ENCODE assay signal across 22 cellular contexts in genomic region chr6:53582963-53583362, GRCh38. TPM values are rescaled to one million over a fixed set of nuclear protein-coding genes. Genes with fewer than 3 reads are reported as not detected.
DNase-seq lines count a peak whose midpoint lies in the region; ATAC-seq and TF ChIP-seq lines count a peak whose summit lies in the region.
"Had no signal": no experiment of that assay in that cellular context is flagged by ENCODE, and none has a peak within 500 bp of the region (broad histone marks: within the 10 kb centered on the region; RNA-seq: fewer than 3 reads in every experiment).

No MANE protein-coding gene starts in this region.

- no peak for TF ChIP-seq CTCF in RWPE2 (IDR thresholded peaks at IDR 0.05; ENCODE audit: poor library complexity, severe bottlenecking)
- no peak for TF ChIP-seq CTCF in type B pancreatic cell (conservative IDR thresholded peaks at IDR 0.05)
- TF ChIP-seq CTCF in ovary (IDR thresholded peaks at IDR 0.05) = no peak
- TF ChIP-seq CTCF in suprapubic skin (IDR thresholded peaks at IDR 0.05) = no peak
- TF ChIP-seq CTCF in A673 (conservative IDR thresholded peaks at IDR 0.05; ENCODE audit: low read depth, low read length) = no peak

- no peak overlapping the region for H3K4me3 ChIP-seq in RWPE2 (ENCODE audit: severe bottlenecking)
- no peak overlapping the region for H3K4me3 ChIP-seq in ovary
- H3K4me3 ChIP-seq in suprapubic skin = no peak overlapping the region
- no peak overlapping the region for H3K4me3 ChIP-seq in A673 (ENCODE audit: low read depth, low read length, poor library complexity, severe bottlenecking)
- H3K4me3 ChIP-seq: heart left ventricle, MG63 had no signal

- H3K4me3 Mint-ChIP-seq in type B pancreatic cell = no peak overlapping the region
- H3K4me3 Mint-ChIP-seq: activated CD4-positive, alpha-beta T cell treated with anti-CD3 and anti-CD28 coated beads for 36 hours; activated CD8-positive, alpha-beta memory T cell treated with anti-CD3 and anti-CD28 coated beads, Interleukin-2, amount 10 ng/mL, durations not matched to agents 7 days and 5 days; activated T-helper 1 cell treated with anti-CD3 and anti-CD28 coated beads, Interleukin-12 subunit alpha, Interleukin-12 subunit beta, Interleukin-2, Interleukin-4 antibody, amounts not matched to agents 30 ng/mL and 10 ng/mL and 1 ng/mL, durations not matched to agents 14 hours and 24 hours and 36 hours; effector memory CD8-positive, alpha-beta T cell; immature natural killer cell had no signal

- ATAC-seq in GM18511 (IDR thresholded peaks at IDR 0.05; ENCODE audit: unreplicated experiment) (peak; percentile 59), RWPE2 (ENCODE audit: low read depth) (peak; percentile 56; the same call in 2 of the 3 replicates)
- ATAC-seq: activated CD4-positive, alpha-beta T cell treated with anti-CD3 and anti-CD28 coated beads for 36 hours; activated CD8-positive, alpha-beta memory T cell treated with anti-CD3 and anti-CD28 coated beads, Interleukin-2, amount 10 ng/mL, durations not matched to agents 7 days and 5 days; effector memory CD8-positive, alpha-beta T cell; heart left ventricle; right cardiac atrium; Right ventricle myocardium inferior had no signal

- peaks cover 20% of the 10 kb centered on the region for H3K4me1 Mint-ChIP-seq in type B pancreatic cell (ENCODE audit: unreplicated experiment)
- H3K4me1 Mint-ChIP-seq: activated CD8-positive, alpha-beta memory T cell treated with anti-CD3 and anti-CD28 coated beads, Interleukin-2, amount 10 ng/mL, durations not matched to agents 7 days and 5 days had no signal

- no peak for TF ChIP-seq EP300 in ovary (IDR thresholded peaks at IDR 0.05)
- no peak for TF ChIP-seq EP300 in suprapubic skin (IDR thresholded peaks at IDR 0.05)

- POLR2A ChIA-PET in A673 (lab: Charles Lee; ENCODE audit: low non-redundant PET) = no interaction called here

- DNase-seq in RWPE2 (ENCODE audit: low spot score) = no peak
- peak; percentile 16 for DNase-seq in hepatic stellate cell (ENCODE audit: low spot score)
- DNase-seq in type B pancreatic cell (ENCODE audit: extremely low spot score, unreplicated experiment) = no peak
- DNase-seq in ovary = no peak
- DNase-seq in suprapubic skin (ENCODE audit: low spot score in 2 of 2) = no peak
- no peak for DNase-seq in A673 (ENCODE audit: low spot score)
- DNase-seq: activated CD4-positive, alpha-beta T cell treated with anti-CD3 and anti-CD28 coated beads for 36 hours; activated CD8-positive, alpha-beta memory T cell treated with anti-CD3 and anti-CD28 coated beads, Interleukin-2, amount 10 ng/mL, durations not matched to agents 7 days and 5 days; effector memory CD8-positive, alpha-beta T cell; heart left ventricle; immature natural killer cell; MG63; NCI-H146; NCI-H2171; NCI-H526 treated with DMSO at 0.1 percent for 48 hours; right cardiac atrium; stimulated activated CD4-positive, alpha-beta T cell treated with anti-CD3 and anti-CD28 coated beads, Interleukin-15, amount 100 ng/mL, for 24 hours had no signal

- CTCF ChIA-PET in A673 (lab: Charles Lee) = interaction anchor here (0.5 kb wide), 1 partner anchor 21 kb away, joined by 3 read pairs; no protein-coding TSS in a partner anchor

- no peaks in the 10 kb centered on the region for H3K36me3 Mint-ChIP-seq in type B pancreatic cell
- H3K36me3 Mint-ChIP-seq: activated CD8-positive, alpha-beta memory T cell treated with anti-CD3 and anti-CD28 coated beads, Interleukin-2, amount 10 ng/mL, durations not matched to agents 7 days and 5 days; activated naive CD4-positive, alpha-beta T cell treated with anti-CD3 and anti-CD28 coated beads, Interleukin-2, amount 50 U/mL, for 72 hours; immature natural killer cell had no signal

- H3K4me1 ChIP-seq in RWPE2 (ENCODE audit: insufficient read depth, poor library complexity, severe bottlenecking) = no peaks in the 10 kb centered on the region
- peaks cover 3% of the 10 kb centered on the region for H3K4me1 ChIP-seq in ovary (ENCODE audit: insufficient read depth)
- peaks cover 10% of the 10 kb centered on the region for H3K4me1 ChIP-seq in suprapubic skin
- peaks cover 3% of the 10 kb centered on the region for H3K4me1 ChIP-seq in A673 (ENCODE audit: insufficient read depth, low read length, poor library complexity, severe bottlenecking)

- no peak overlapping the region for H3K27ac ChIP-seq in RWPE2 (ENCODE audit: poor library complexity, severe bottlenecking)
- H3K27ac ChIP-seq in ovary = no peak overlapping the region
- no peak overlapping the region for H3K27ac ChIP-seq in suprapubic skin
- no peak overlapping the region for H3K27ac ChIP-seq in A673 (ENCODE audit: low read depth, low read length, poor library complexity, severe bottlenecking)
- H3K27ac ChIP-seq: HL-60 had no signal

- H3K27me3 ChIP-seq in RWPE2 (ENCODE audit: insufficient read depth, poor library complexity, severe bottlenecking) (no peaks in the 10 kb centered on the region), ovary (no peaks in the 10 kb centered on the region), suprapubic skin (no peaks in the 10 kb centered on the region), A673 (replicated peaks; ENCODE audit: insufficient read depth, low read depth, low read length, poor library complexity) (no peaks in the 10 kb centered on the region)
- H3K27me3 ChIP-seq: heart left ventricle, MG63 had no signal

- H3K36me3 ChIP-seq in RWPE2 (ENCODE audit: low read depth) (no peaks in the 10 kb centered on the region), ovary (no peaks in the 10 kb centered on the region), suprapubic skin (no peaks in the 10 kb centered on the region), A673 (ENCODE audit: insufficient read depth, low read length, poor library complexity, severe bottlenecking) (no peaks in the 10 kb centered on the region)
- H3K36me3 ChIP-seq: heart left ventricle, MG63 had no signal

- no TSS peak for BruUV-seq in A673 (replicated peaks; lab: Mats Ljungman, UMichigan)

- TF ChIP-seq POLR2A in ovary (IDR thresholded peaks at IDR 0.05) (no peak), suprapubic skin (IDR thresholded peaks at IDR 0.05) (no peak)

- no peaks in the 10 kb centered on the region for H3K27me3 Mint-ChIP-seq in type B pancreatic cell
- H3K27me3 Mint-ChIP-seq: activated CD4-positive, alpha-beta T cell treated with anti-CD3 and anti-CD28 coated beads for 36 hours; activated CD8-positive, alpha-beta memory T cell treated with anti-CD3 and anti-CD28 coated beads, Interleukin-2, amount 10 ng/mL, durations not matched to agents 7 days and 5 days; effector memory CD8-positive, alpha-beta T cell had no signal

- no peaks in the 10 kb centered on the region for H3K9me3 ChIP-seq in RWPE2 (ENCODE audit: severe bottlenecking)
- H3K9me3 ChIP-seq in ovary = no peaks in the 10 kb centered on the region
- no peaks in the 10 kb centered on the region for H3K9me3 ChIP-seq in suprapubic skin
- no peaks in the 10 kb centered on the region for H3K9me3 ChIP-seq in A673 (ENCODE audit: low read depth, low read length, poor library complexity, severe bottlenecking)
- H3K9me3 ChIP-seq: heart left ventricle, MG63 had no signal

- H3K27ac Mint-ChIP-seq in type B pancreatic cell = peak overlapping the region; percentile 6
- H3K27ac Mint-ChIP-seq: activated CD4-positive, alpha-beta T cell treated with anti-CD3 and anti-CD28 coated beads for 36 hours; activated CD8-positive, alpha-beta memory T cell treated with anti-CD3 and anti-CD28 coated beads, Interleukin-2, amount 10 ng/mL, durations not matched to agents 7 days and 5 days; activated naive CD4-positive, alpha-beta T cell treated with anti-CD3 and anti-CD28 coated beads, Interleukin-2, amount 50 U/mL, for 72 hours; activated T-helper 1 cell treated with anti-CD3 and anti-CD28 coated beads, Interleukin-12 subunit alpha, Interleukin-12 subunit beta, Interleukin-2, Interleukin-4 antibody, amounts not matched to agents 30 ng/mL and 10 ng/mL and 1 ng/mL, durations not matched to agents 14 hours and 24 hours and 36 hours; effector memory CD8-positive, alpha-beta T cell had no signal

- intact Hi-C loops in ovary (cut with DNase I) (no loop called here), A673 (cut with micrococcal nuclease; ENCODE audit: unreplicated experiment) (no loop called here)

- 93 to 94% (median 94%) methylated on average over 2 of the region's 2 CpGs for WGBS in ovary, 3 donors
- 71% methylated on average over 2 of the region's 2 CpGs for WGBS in suprapubic skin

- peaks cover 4% of the 10 kb centered on the region for H3K9me3 Mint-ChIP-seq in type B pancreatic cell
- H3K9me3 Mint-ChIP-seq: activated T-helper 1 cell treated with anti-CD3 and anti-CD28 coated beads, Interleukin-12 subunit alpha, Interleukin-12 subunit beta, Interleukin-2, Interleukin-4 antibody, amounts not matched to agents 30 ng/mL and 10 ng/mL and 1 ng/mL, durations not matched to agents 14 hours and 24 hours and 36 hours; effector memory CD8-positive, alpha-beta T cell; immature natural killer cell had no signal

RNA-seq across cellular contexts. Expression of gene GCLC, which starts 38.1 kb away (rescaled TPM):
- total RNA-seq in type B pancreatic cell (ENCODE audit: low replicate concordance) (54.6 and 123 TPM in 2 replicates), ovary (10 to 100 TPM; 17.8 to 42.8 (median 29.4) TPM), suprapubic skin (10 to 100 TPM; 47.3 to 65.0 (median 51.1) TPM), A673 (2021) (33.2 and 33.5 TPM in 2 replicates)
- polyA plus RNA-seq in ovary = 10 to 100 TPM in 1 of 2 donors, 1 to 10 TPM in 1; 9.0 to 50.4 TPM
